Comparison of ENCODE assay signal across 1 cellular context in genomic region chr12:95940514-95940913, GRCh38.
TF ChIP-seq lines count a peak whose summit lies in the region.

No MANE protein-coding gene starts in this region.

TF ChIP-seq in HepG2, 621 proteins besides CTCF, POLR2A, EP300 and RAD21 (continued from another document and continues in another):
- no peak for TF ChIP-seq ZNF737 (CRISPR knock-in tag; IDR thresholded peaks at IDR 0.05; ENCODE audit: borderline replicate concordance)
- no peak for TF ChIP-seq ETS1 (CRISPR knock-in tag; IDR thresholded peaks at IDR 0.05)
- TF ChIP-seq CREB3 (CRISPR knock-in tag; IDR thresholded peaks at IDR 0.05): no peak
- peak; percentile 33; the same call in 1 of the 2 replicates for TF ChIP-seq KMT2A (CRISPR knock-in tag; IDR thresholded peaks at IDR 0.05)
- peak; percentile 67 for TF ChIP-seq THAP11 (CRISPR knock-in tag; IDR thresholded peaks at IDR 0.05)
- TF ChIP-seq MLX (CRISPR knock-in tag; IDR thresholded peaks at IDR 0.05): peak; percentile 78
- no peak for TF ChIP-seq KIAA2018 (CRISPR knock-in tag; IDR thresholded peaks at IDR 0.05; ENCODE audit: borderline replicate concordance)
- peak; percentile 86 for TF ChIP-seq FOSL2 (CRISPR knock-in tag; IDR thresholded peaks at IDR 0.05)
- TF ChIP-seq TCF12 (IDR thresholded peaks at IDR 0.05): no peak
- peak; percentile 89; the same call in 1 of the 2 replicates for TF ChIP-seq TCF12 (CRISPR knock-in tag; IDR thresholded peaks at IDR 0.05)
- peak; percentile 80 for TF ChIP-seq HNF1B (CRISPR knock-in tag; IDR thresholded peaks at IDR 0.05)
- no peak for TF ChIP-seq CBFB (CRISPR knock-in tag; IDR thresholded peaks at IDR 0.05)
- no peak for TF ChIP-seq ZNF274 (CRISPR knock-in tag; IDR thresholded peaks at IDR 0.05)
- no peak for TF ChIP-seq SP140L (CRISPR knock-in tag; IDR thresholded peaks at IDR 0.05; ENCODE audit: borderline replicate concordance)
- peak; percentile 45; the same call in 1 of the 2 replicates for TF ChIP-seq CSRNP1 (CRISPR knock-in tag; IDR thresholded peaks at IDR 0.05)
- TF ChIP-seq FOSL1 (CRISPR knock-in tag; IDR thresholded peaks at IDR 0.05; ENCODE audit: borderline replicate concordance): no peak
- no peak for TF ChIP-seq MAZ (IDR thresholded peaks at IDR 0.05; ENCODE audit: borderline replicate concordance, low read depth, low read length)
- TF ChIP-seq MAZ (CRISPR knock-in tag; IDR thresholded peaks at IDR 0.05; ENCODE audit: low read depth): peak; percentile 50; the same call in 1 of the 2 replicates
- TF ChIP-seq ZBTB14 (CRISPR knock-in tag; IDR thresholded peaks at IDR 0.05): no peak
- TF ChIP-seq ZNF616 (CRISPR knock-in tag; IDR thresholded peaks at IDR 0.05; ENCODE audit: low read depth): no peak
- TF ChIP-seq ZNF530 (CRISPR knock-in tag; IDR thresholded peaks at IDR 0.05; ENCODE audit: low read depth): no peak
- no peak for TF ChIP-seq ZNF44 (CRISPR knock-in tag; IDR thresholded peaks at IDR 0.05)
- no peak for TF ChIP-seq RFXANK (CRISPR knock-in tag; IDR thresholded peaks at IDR 0.05)
- TF ChIP-seq MXI1 (IDR thresholded peaks at IDR 0.05; ENCODE audit: borderline replicate concordance, low read depth, low read length): peak; percentile 43; the same call in 1 of the 3 replicates
- no peak for TF ChIP-seq E2F2 (CRISPR knock-in tag; IDR thresholded peaks at IDR 0.05; ENCODE audit: borderline replicate concordance)
- peak; percentile 36; the same call in 1 of the 2 replicates for TF ChIP-seq ELF1 (CRISPR knock-in tag; IDR thresholded peaks at IDR 0.05)
- no peak for TF ChIP-seq TRIM22 (IDR thresholded peaks at IDR 0.05)
- TF ChIP-seq ATF4 (CRISPR knock-in tag; IDR thresholded peaks at IDR 0.05): peak in 1 of 2 experiments; percentile 81; a peak in 2 of 4 replicates
- TF ChIP-seq PPARG (CRISPR knock-in tag; conservative IDR thresholded peaks at IDR 0.05): peak; percentile 89
- no peak for TF ChIP-seq SRY (CRISPR knock-in tag; IDR thresholded peaks at IDR 0.05)
- peak; percentile 40; the same call in 1 of the 2 replicates for TF ChIP-seq ZNF430 (CRISPR knock-in tag; IDR thresholded peaks at IDR 0.05)
- TF ChIP-seq WIZ (CRISPR knock-in tag; IDR thresholded peaks at IDR 0.05): no peak
- peak; percentile 76 for TF ChIP-seq HOMEZ (CRISPR knock-in tag; IDR thresholded peaks at IDR 0.05; ENCODE audit: low read depth)
- no peak for TF ChIP-seq POLR2AphosphoS2 (IDR thresholded peaks at IDR 0.05; ENCODE audit: low read depth, low read length)
- no peak for TF ChIP-seq CHCHD3 (CRISPR knock-in tag; IDR thresholded peaks at IDR 0.05)
- no peak for TF ChIP-seq NONO (IDR thresholded peaks at IDR 0.05)
- peak; percentile 91 for TF ChIP-seq NONO (CRISPR knock-in tag; conservative IDR thresholded peaks at IDR 0.05)
